Comparison of ENCODE assay signal across 8 cellular contexts in the genomic region with DNA sequence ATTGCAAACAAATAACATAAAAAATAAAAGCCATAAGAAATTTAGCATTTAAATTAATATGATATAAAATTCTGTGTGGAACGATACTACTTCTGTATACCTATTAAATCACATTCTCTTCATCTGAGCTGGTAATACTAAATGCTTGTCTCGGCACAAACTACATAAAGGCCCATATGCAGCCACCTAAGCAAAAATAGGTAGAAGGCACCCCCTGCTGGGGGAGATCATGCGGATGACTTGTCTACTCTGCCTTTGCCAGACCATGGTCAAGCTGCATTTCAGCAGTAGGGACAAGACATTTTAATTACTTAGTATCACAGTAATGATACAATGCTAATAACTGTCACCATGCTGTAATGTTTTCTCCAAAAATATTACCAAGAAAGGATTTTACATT.
DNase-seq lines count a peak whose midpoint lies in the region; ATAC-seq and TF ChIP-seq lines count a peak whose summit lies in the region.

No MANE protein-coding gene starts in this region.

- H3K27ac ChIP-seq in lung (ENCODE audit: low read depth in 1 of 2, low read length in 1 of 2): no peak overlapping the region

- no peaks in the 10 kb centered on the region for H3K36me3 ChIP-seq in lung (ENCODE audit: control insufficient read depth in 2 of 2, insufficient read depth in 2 of 2, low read length in 2 of 2)

- H3K4me3 ChIP-seq in lung: no peak overlapping the region

- no peaks in the 10 kb centered on the region for H3K9me3 ChIP-seq in lung (ENCODE audit: control insufficient read depth in 2 of 2, insufficient read depth in 1 of 2, low read length in 1 of 2)

- peak; percentile 2 for TF ChIP-seq CTCF in lung (IDR thresholded peaks at IDR 0.05; ENCODE audit: control extremely low read depth, extremely low read depth)

- H3K4me1 ChIP-seq in lung (ENCODE audit: control insufficient read depth in 2 of 2, insufficient read depth in 2 of 2, low read length in 2 of 2): no peaks in the 10 kb centered on the region

- no peaks in the 10 kb centered on the region for H3K27me3 ChIP-seq in lung (ENCODE audit: control insufficient read depth, insufficient read depth)

- DNase-seq in NCI-H748 (lab: John Stamatoyannopoulos, UW; ENCODE audit: unreplicated experiment) (peak; percentile 77), NCI-H748 treated with DMSO at 0.1 percent for 48 hours (lab: John Stamatoyannopoulos, UW) (no peak), NCI-H526 (lab: John Stamatoyannopoulos, UW) (peak; percentile 42 to 81), cerebellar cortex (ENCODE audit: low spot score) (peak; percentile 74), lung (ENCODE audit: low spot score) (peak; percentile 59), 8988T (no peak)

- WGBS in lung, 2 donors: 33 to 43% methylated on average over 3 of the region's 3 CpGs

- ATAC-seq in HG03457 (IDR thresholded peaks at IDR 0.05; ENCODE audit: unreplicated experiment) (peak; percentile 69), lung (ENCODE audit: insufficient read depth, low FRiP score) (no peak), GM21423 (IDR thresholded peaks at IDR 0.05; ENCODE audit: unreplicated experiment) (no peak)

Comparison
In these comparisons a context has a peak if more than half of its experiments do, and no peak if none do; other contexts are left out.
1. DNase-seq: peak in NCI-H748 (single experiment), NCI-H526 (2 of 2), cerebellar cortex (single experiment) and lung (single experiment); none in NCI-H748 treated with DMSO at 0.1 percent for 48 hours (single experiment) and 8988T (single experiment).